In genomic region chr5:132013006-132013689, GRCh38 we compare ENCODE assay signal across 1 cellular context.
TF ChIP-seq lines count a peak whose summit lies in the region.

No MANE protein-coding gene starts in this region.

TF ChIP-seq in HepG2, 621 proteins besides CTCF, POLR2A, EP300 and RAD21:
- TF ChIP-seq ATF4 (CRISPR knock-in tag; IDR thresholded peaks at IDR 0.05) = no peak
- no peak for TF ChIP-seq RXRA (CRISPR knock-in tag; IDR thresholded peaks at IDR 0.05)
- no peak for TF ChIP-seq REL (CRISPR knock-in tag; conservative IDR thresholded peaks at IDR 0.05)
- no peak for TF ChIP-seq TFDP2 (CRISPR knock-in tag; IDR thresholded peaks at IDR 0.05)
- TF ChIP-seq ZBTB39 (CRISPR knock-in tag; IDR thresholded peaks at IDR 0.05) = no peak
- no peak for TF ChIP-seq FLYWCH1 (CRISPR knock-in tag; IDR thresholded peaks at IDR 0.05)
- no peak for TF ChIP-seq FOXP4 (CRISPR knock-in tag; IDR thresholded peaks at IDR 0.05)
- no peak for TF ChIP-seq ZNF10 (CRISPR knock-in tag; IDR thresholded peaks at IDR 0.05; ENCODE audit: borderline replicate concordance, low read depth)
- no peak for TF ChIP-seq EZH2 (conservative IDR thresholded peaks at IDR 0.05; ENCODE audit: low read depth, low read length)
- TF ChIP-seq ZNF3 (CRISPR knock-in tag; IDR thresholded peaks at IDR 0.05) = no peak
- no peak for TF ChIP-seq THAP11 (CRISPR knock-in tag; IDR thresholded peaks at IDR 0.05)
- TF ChIP-seq ZNF639 (CRISPR knock-in tag; conservative IDR thresholded peaks at IDR 0.05) = no peak
- TF ChIP-seq ZNF160 (CRISPR knock-in tag; IDR thresholded peaks at IDR 0.05) = no peak
- no peak for TF ChIP-seq RBFOX2 (IDR thresholded peaks at IDR 0.05; ENCODE audit: low read depth, low read length)
